ENCODE assay signal across 8 cellular contexts in the genomic region with DNA sequence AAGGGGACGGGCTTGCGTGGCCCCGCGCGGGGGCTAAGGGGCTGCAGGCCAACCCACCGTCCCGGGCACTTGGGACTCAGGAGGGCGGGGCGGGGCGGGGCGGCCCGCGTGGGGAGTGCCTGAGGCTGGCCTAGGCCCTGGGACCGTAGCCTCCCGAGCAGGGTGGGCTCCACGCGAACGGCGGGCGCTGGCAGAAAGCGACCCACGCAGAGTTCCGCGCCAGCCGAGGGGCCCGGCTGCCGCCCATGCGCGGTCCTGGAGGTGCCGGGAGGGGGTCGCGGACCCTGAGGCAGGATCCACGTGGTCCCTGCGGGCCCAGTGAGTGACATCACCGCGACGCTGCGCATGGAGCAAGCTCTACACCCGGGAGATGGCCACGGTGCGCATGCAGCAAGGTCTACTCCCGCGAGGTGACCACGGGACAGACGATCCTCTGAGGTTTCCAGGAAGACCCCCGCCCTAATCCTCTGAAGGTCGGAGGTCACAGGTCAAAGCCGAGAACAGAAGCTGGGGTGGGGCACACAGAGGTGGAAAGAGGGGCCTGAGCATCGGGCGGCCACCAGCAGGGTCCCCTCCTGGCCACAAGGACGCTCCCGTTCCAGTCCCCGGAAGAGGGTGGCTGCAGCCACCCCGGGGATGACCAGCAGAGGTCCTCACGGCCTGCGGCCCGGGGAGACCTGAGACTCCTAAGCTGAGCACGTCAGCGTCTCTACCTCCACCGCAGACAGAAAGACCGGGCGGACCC. TPM values are rescaled to one million over a fixed set of nuclear protein-coding genes. Genes with fewer than 3 reads are reported as not detected.
A peak's percentile ranks its signal among the peaks of the same experiment; 100 is the strongest.
DNase-seq lines count a peak whose midpoint lies in the region; ATAC-seq, FAIRE-seq and TF ChIP-seq lines count a peak whose summit lies in the region.

No MANE protein-coding gene starts in this region.

- H3K27me3 Mint-ChIP-seq in activated naive CD4-positive, alpha-beta T cell treated with anti-CD3 and anti-CD28 coated beads, Interleukin-2, amount 50 U/mL, for 24 hours = no peaks in the 10 kb centered on the region
- H3K27me3 Mint-ChIP-seq in neural crest cell (ENCODE audit: low read depth) = no peaks in the 10 kb centered on the region

- no peaks in the 10 kb centered on the region for H3K9me3 Mint-ChIP-seq in activated naive CD4-positive, alpha-beta T cell treated with anti-CD3 and anti-CD28 coated beads, Interleukin-2, amount 50 U/mL, for 24 hours
- no peaks in the 10 kb centered on the region for H3K9me3 Mint-ChIP-seq in neural crest cell

- peaks cover 20% of the 10 kb centered on the region for H3K4me1 Mint-ChIP-seq in activated naive CD4-positive, alpha-beta T cell treated with anti-CD3 and anti-CD28 coated beads, Interleukin-2, amount 50 U/mL, for 24 hours
- peaks cover 15% of the 10 kb centered on the region for H3K4me1 Mint-ChIP-seq in neural crest cell

- TF ChIP-seq CTCF in neural crest cell (conservative IDR thresholded peaks at IDR 0.05) = peak; percentile 78

- peak; percentile 59 for FAIRE-seq in RCC 7860 (lab: Jason Lieb, UNC)

- DNase-seq in EH (ENCODE audit: low read depth) = peak; percentile 77
- peak; percentile 88 for DNase-seq in RCC 7860 (ENCODE audit: low spot score)
- peak; percentile 69 for DNase-seq in foreskin melanocyte
- DNase-seq in neural crest cell (ENCODE audit: low read depth, low spot score) = peak; percentile 71
- DNase-seq in ureter (ENCODE audit: low spot score) = peak; percentile 90

- peak; percentile 65 for ATAC-seq in HG03280 (IDR thresholded peaks at IDR 0.05; ENCODE audit: unreplicated experiment)
- no peak for ATAC-seq in HG03469 (IDR thresholded peaks at IDR 0.05; ENCODE audit: unreplicated experiment)

- no peak overlapping the region for H3K27ac Mint-ChIP-seq in activated naive CD4-positive, alpha-beta T cell treated with anti-CD3 and anti-CD28 coated beads, Interleukin-2, amount 50 U/mL, for 24 hours
- H3K27ac Mint-ChIP-seq in neural crest cell (ENCODE audit: unreplicated experiment) = peak overlapping the region; percentile 81

- H3K36me3 Mint-ChIP-seq in activated naive CD4-positive, alpha-beta T cell treated with anti-CD3 and anti-CD28 coated beads, Interleukin-2, amount 50 U/mL, for 24 hours = no peaks in the 10 kb centered on the region
- no peaks in the 10 kb centered on the region for H3K36me3 Mint-ChIP-seq in neural crest cell (ENCODE audit: low read depth)

- peak overlapping the region; percentile 19 for H3K4me3 Mint-ChIP-seq in activated naive CD4-positive, alpha-beta T cell treated with anti-CD3 and anti-CD28 coated beads, Interleukin-2, amount 50 U/mL, for 24 hours
- peak overlapping the region; percentile 74 for H3K4me3 Mint-ChIP-seq in neural crest cell

RNA-seq across cellular contexts. Expression of a gene that starts 13.5 kb away (rescaled TPM):
- 31.6 and 35.1 TPM in 2 replicates for total RNA-seq in neural crest cell
- total RNA-seq in ureter = 23.0 TPM
